27 cellular contexts compared by ENCODE assay signal in the genomic region with DNA sequence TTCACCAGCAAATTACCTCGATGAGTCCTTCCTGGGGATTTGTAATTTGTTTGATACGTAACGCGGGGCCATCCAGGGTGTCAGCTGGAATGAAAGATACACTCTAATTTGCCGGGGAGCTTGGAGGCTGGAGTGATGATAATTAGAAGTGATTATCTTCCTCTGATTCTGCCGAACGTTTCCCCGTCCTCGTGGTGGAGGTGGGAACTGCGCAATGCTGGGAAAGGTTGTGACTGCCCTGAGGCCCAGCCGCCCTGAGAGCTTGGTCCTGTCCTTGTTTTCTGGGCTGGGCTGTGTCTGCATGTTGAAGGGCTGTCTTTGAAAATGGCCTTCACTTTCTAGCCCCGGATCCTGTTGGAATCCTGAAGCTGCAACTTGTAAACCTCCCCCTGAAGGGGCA. TPM values are rescaled to one million over a fixed set of nuclear protein-coding genes. Genes with fewer than 3 reads are reported as not detected.
DNase-seq lines count a peak whose midpoint lies in the region; ATAC-seq, FAIRE-seq and TF ChIP-seq lines count a peak whose summit lies in the region.
"Had no signal": no experiment of that assay in that cellular context is flagged by ENCODE, and none has a peak within 500 bp of the region (broad histone marks: within the 10 kb centered on the region; RNA-seq: fewer than 3 reads in every experiment).

No MANE protein-coding gene starts in this region.

- no peak overlapping the region for H4K91ac ChIP-seq in neuronal stem cell (ENCODE audit: low read depth, low read length, poor library complexity)

- H3K36me3 ChIP-seq in WERI-Rb-1 (peaks cover 9% of the 10 kb centered on the region), neuronal stem cell (replicated peaks in 1 of 2; ENCODE audit: control insufficient read depth in 2 of 2, insufficient read depth in 2 of 2, low read length in 2 of 2) (no peaks in the 10 kb centered on the region)
- H3K36me3 ChIP-seq: Peyer's patch, stomach, tibial nerve had no signal

- peaks cover 0 to 9% of the 10 kb centered on the region in 2 donors for H3K4me1 ChIP-seq in neuronal stem cell (ENCODE audit: control insufficient read depth in 2 of 2, insufficient read depth in 1 of 2, low read depth in 1 of 2, low read length in 2 of 2)
- H3K4me1 ChIP-seq: A549, body of pancreas, Caco-2, Peyer's patch had no signal

- H2AK5ac ChIP-seq in neuronal stem cell (ENCODE audit: low read depth, low read length) = no peak overlapping the region

- no peak overlapping the region for H2BK5ac ChIP-seq in neuronal stem cell (ENCODE audit: low read length)

- H3K4ac ChIP-seq in neuronal stem cell (ENCODE audit: low read length) = no peak overlapping the region

- peak overlapping the region; percentile 17; the same call in 1 of the 2 replicates for H3K4me3 ChIP-seq in WERI-Rb-1 (ENCODE audit: low read depth, low read length)
- no peak overlapping the region for H3K4me3 ChIP-seq in neuronal stem cell (ENCODE audit: low read length in 2 of 2)
- H3K4me3 ChIP-seq: A549, body of pancreas, Peyer's patch, stomach, tibial nerve had no signal

- TF ChIP-seq CTCF in D721Med (IDR thresholded peaks at IDR 0.05; ENCODE audit: insufficient read depth, missing control alignments) = peak; percentile 20
- peak; percentile 57 for TF ChIP-seq CTCF in WERI-Rb-1 (IDR thresholded peaks at IDR 0.05; ENCODE audit: low read depth, low read length)

- H3K27ac ChIP-seq in WERI-Rb-1 (peak overlapping the region; percentile 86), neuronal stem cell (replicated peaks; ENCODE audit: low read length) (no peak overlapping the region)
- H3K27ac ChIP-seq: A549, body of pancreas, Peyer's patch, stomach had no signal

- H2BK15ac ChIP-seq in neuronal stem cell (ENCODE audit: low read length) = no peak overlapping the region

- WGBS in neuronal stem cell (ENCODE audit: extremely low coverage in 2 of 2, insufficient read length in 2 of 2, insufficient replicate concordance in 1 of 2), 2 donors = no CpG with 5 or more reads among the region's 12 CpGs

- H3K27me3 ChIP-seq in WERI-Rb-1 (ENCODE audit: insufficient read depth, low read depth, severe bottlenecking) (no peaks in the 10 kb centered on the region), neuronal stem cell (ENCODE audit: control insufficient read depth in 3 of 3, insufficient read depth in 3 of 3, low read depth in 1 of 3, low read length in 3 of 3) (peaks cover 0 to 8% (median 0%) of the 10 kb centered on the region in 3 experiments)
- H3K27me3 ChIP-seq: body of pancreas, Peyer's patch, tibial nerve had no signal

- ATAC-seq in HG02623 (IDR thresholded peaks at IDR 0.05; ENCODE audit: unreplicated experiment) = no peak
- ATAC-seq: body of pancreas; left ventricle myocardium superior; naive thymus-derived CD8-positive, alpha-beta T cell had no signal

- H3K14ac ChIP-seq in neuronal stem cell (ENCODE audit: low read length) = no peak overlapping the region

- no peak overlapping the region for H3K9ac ChIP-seq in neuronal stem cell (ENCODE audit: low read depth, low read length, poor library complexity)

- peak overlapping the region; percentile 78 for H3K18ac ChIP-seq in neuronal stem cell (ENCODE audit: low read length)

- H3K4me2 ChIP-seq in neuronal stem cell (ENCODE audit: insufficient read depth, low read length, poor library complexity, severe bottlenecking) = no peak overlapping the region
- H3K4me2 ChIP-seq: A549 had no signal

- H2AFZ ChIP-seq in neuronal stem cell (ENCODE audit: low read length) = no peak overlapping the region

- peak; percentile 16 for FAIRE-seq in D721Med (lab: Jason Lieb, UNC)
- FAIRE-seq: A549, GM12891, islet of Langerhans, small intestine had no signal

- no peak overlapping the region for H2BK120ac ChIP-seq in neuronal stem cell (ENCODE audit: low read depth, low read length)

- DNase-seq in NCI-H524 (lab: John Stamatoyannopoulos, UW) = peak; percentile 58 to 67
- DNase-seq in NCI-H524 treated with DMSO at 0.1 percent for 48 hours (lab: John Stamatoyannopoulos, UW) = no peak
- DNase-seq in D721Med (ENCODE audit: insufficient read length, low spot score) = peak; percentile 88
- peak; percentile 83 for DNase-seq in WERI-Rb-1
- DNase-seq in neuronal stem cell (ENCODE audit: low spot score) = no peak
- no peak for DNase-seq in amygdala (lab: John Stamatoyannopoulos, UW)
- DNase-seq in GF-D8 (lab: John Stamatoyannopoulos, UW) = no peak
- DNase-seq: activated B cell treated with CpG ODN at 0.5 μM for 24 hours; activated CD4-positive, alpha-beta T cell treated with anti-CD3 and anti-CD28 coated beads, Interleukin-2, amount 50 U/mL, for 1 hour; activated naive CD4-positive, alpha-beta T cell treated with Interleukin-2 at 50 U/mL for 16 hours; activated T-cell treated with anti-CD3 and anti-CD28 coated beads, Interleukin-2, amount 50 U/mL, for 48 hours; body of pancreas; Caco-2; DND-41; Kasumi-1; left ventricle myocardium superior; naive thymus-derived CD8-positive, alpha-beta T cell; NCI-H187 treated with DMSO at 0.1 percent for 48 hours; NCI-H345; Peyer's patch; small intestine; stomach had no signal

- H4K8ac ChIP-seq in neuronal stem cell (ENCODE audit: low read depth, low read length) = no peak overlapping the region

- H3K9me3 ChIP-seq in WERI-Rb-1 (ENCODE audit: severe bottlenecking) = no peaks in the 10 kb centered on the region
- peaks cover 0 to 11% of the 10 kb centered on the region in 2 donors for H3K9me3 ChIP-seq in neuronal stem cell (replicated peaks in 1 of 2; ENCODE audit: control insufficient read depth in 2 of 2, insufficient read depth in 1 of 2, low read depth in 1 of 2, low read length in 2 of 2)
- H3K9me3 ChIP-seq: A549, Caco-2 had no signal

- no peak overlapping the region for H2BK12ac ChIP-seq in neuronal stem cell (ENCODE audit: low read length)

- no peak overlapping the region for H3K23ac ChIP-seq in neuronal stem cell (ENCODE audit: low read depth, low read length, poor library complexity)

- peaks cover 2% of the 10 kb centered on the region for H3K79me1 ChIP-seq in neuronal stem cell (ENCODE audit: low read depth, low read length)

RNA-seq across cellular contexts. Expression of a gene that starts 48.0 kb away (rescaled TPM):
- polyA plus RNA-seq in neuronal stem cell (2013, experiment 1 of 2) = 2.9 TPM
- 2.9 TPM for polyA plus RNA-seq in neuronal stem cell (2013, experiment 2 of 2)
- polyA plus RNA-seq: naive thymus-derived CD8-positive, alpha-beta T cell had no signal

Comparison
In these comparisons a context has a peak if more than half of its experiments do, and no peak if none do; other contexts are left out.
1. DNase-seq: peak in NCI-H524 (2 of 2), D721Med (single experiment) and WERI-Rb-1 (single experiment); none in NCI-H524 treated with DMSO at 0.1 percent for 48 hours (single experiment), neuronal stem cell (single experiment), amygdala (0 of 56) and GF-D8 (single experiment).